Comparison of ENCODE assay signal across 13 cellular contexts in the genomic region with DNA sequence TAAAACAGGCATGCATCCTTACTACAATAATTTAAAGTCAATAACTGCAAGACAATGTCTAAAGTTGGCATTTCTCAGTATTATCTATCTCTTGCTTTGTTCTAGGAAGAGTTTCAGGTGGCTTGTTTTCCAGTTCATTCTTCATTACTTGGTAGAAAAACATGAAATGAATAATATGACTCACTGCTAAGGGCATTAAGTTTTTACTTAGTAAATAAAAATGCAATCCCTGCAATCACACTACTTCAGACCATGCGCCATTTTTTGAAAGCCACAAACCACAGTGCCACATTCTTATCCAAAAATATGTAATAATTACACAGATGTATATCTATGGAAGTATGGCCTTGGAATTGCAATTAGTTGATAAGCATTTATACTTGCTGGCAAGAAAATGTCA. TPM values are rescaled to one million over a fixed set of nuclear protein-coding genes. Genes with fewer than 3 reads are reported as not detected.
A peak's percentile ranks its signal among the peaks of the same experiment; 100 is the strongest.
DNase-seq lines count a peak whose midpoint lies in the region; ATAC-seq and TF ChIP-seq lines count a peak whose summit lies in the region.
"Had no signal": no experiment of that assay in that cellular context is flagged by ENCODE, and none has a peak within 500 bp of the region (broad histone marks: within the 10 kb centered on the region; RNA-seq: fewer than 3 reads in every experiment).

No MANE protein-coding gene starts in this region.

- H3K27me3 ChIP-seq in SK-N-SH (ENCODE audit: insufficient read depth) = no peaks in the 10 kb centered on the region
- no peaks in the 10 kb centered on the region for H3K27me3 ChIP-seq in smooth muscle cell (ENCODE audit: low read depth)
- H3K27me3 ChIP-seq: upper lobe of left lung had no signal

- H3K79me2 ChIP-seq in SK-N-SH (ENCODE audit: insufficient read depth) (peaks cover 99% of the 10 kb centered on the region), smooth muscle cell (ENCODE audit: low read depth) (peaks cover 94% of the 10 kb centered on the region)

- intact Hi-C loops in activated CD8-positive, alpha-beta T cell treated with anti-CD3 and anti-CD28 coated beads for 36 hours (cut with micrococcal nuclease) = no loop called here

- H3K36me3 ChIP-seq in SK-N-SH (replicated peaks in 1 of 2; ENCODE audit: control insufficient read depth in 1 of 2, insufficient read depth in 2 of 2, low read length in 1 of 2) (peaks cover 0 to under 1% of the 10 kb centered on the region in 2 experiments), smooth muscle cell (ENCODE audit: low read depth) (no peaks in the 10 kb centered on the region)
- H3K36me3 ChIP-seq: upper lobe of left lung had no signal

- peaks cover 100% of the 10 kb centered on the region for H4K20me1 ChIP-seq in SK-N-SH (ENCODE audit: insufficient read depth)
- peaks cover 100% of the 10 kb centered on the region for H4K20me1 ChIP-seq in smooth muscle cell (ENCODE audit: low read depth)

- no peak overlapping the region for H2AFZ ChIP-seq in SK-N-SH (ENCODE audit: low read depth)
- H2AFZ ChIP-seq in smooth muscle cell (ENCODE audit: low read depth) = no peak overlapping the region

- CTCF ChIA-PET in activated CD8-positive, alpha-beta T cell treated with anti-CD3 and anti-CD28 coated beads for 36 hours (lab: Charles Lee) = no interaction called here
- CTCF ChIA-PET in activated CD8-positive, alpha-beta T cell treated with anti-CD3 and anti-CD28 coated beads, Interleukin-2, amount 10 ng/mL, durations not matched to agents 7 days and 5 days (lab: Charles Lee) = no interaction called here
- CTCF ChIA-PET in SK-N-SH (lab: Yijun Ruan, JAX) = no interaction called here

- TF ChIP-seq CTCF in activated CD8-positive, alpha-beta T cell treated with anti-CD3 and anti-CD28 coated beads for 36 hours (IDR thresholded peaks at IDR 0.05) = no peak
- no peak for TF ChIP-seq CTCF in SK-N-SH (IDR thresholded peaks at IDR 0.05)
- TF ChIP-seq CTCF in smooth muscle cell (IDR thresholded peaks at IDR 0.05; ENCODE audit: borderline replicate concordance, insufficient read depth, poor library complexity, severe bottlenecking) = no peak

- H3K4me3 Mint-ChIP-seq in activated CD8-positive, alpha-beta T cell treated with anti-CD3 and anti-CD28 coated beads for 36 hours = no peak overlapping the region
- H3K4me3 Mint-ChIP-seq in activated CD8-positive, alpha-beta T cell treated with anti-CD3 and anti-CD28 coated beads, Interleukin-2, amount 10 ng/mL, durations not matched to agents 7 days and 5 days = no peak overlapping the region

- peak; percentile 60 for DNase-seq in activated CD8-positive, alpha-beta T cell treated with anti-CD3 and anti-CD28 coated beads for 36 hours
- no peak for DNase-seq in activated CD8-positive, alpha-beta T cell treated with anti-CD3 and anti-CD28 coated beads, Interleukin-2, amount 10 ng/mL, durations not matched to agents 7 days and 5 days
- no peak for DNase-seq in SK-N-SH
- DNase-seq in fibroblast of peridontal ligament (ENCODE audit: extremely low read depth) = peak; percentile 70
- no peak for DNase-seq in smooth muscle cell (lab: John Stamatoyannopoulos, UW; ENCODE audit: unreplicated experiment)
- no peak for DNase-seq in H4 (ENCODE audit: low spot score)
- DNase-seq: activated CD4-positive, alpha-beta T cell treated with anti-CD3 and anti-CD28 coated beads, Interleukin-2, amount 50 U/mL, for 1 hour; lower lobe of right lung; MV-4-11; NCI-H510A treated with DMSO at 0.1 percent for 48 hours; upper lobe of left lung had no signal

- peak overlapping the region in 1 of 2 experiments; percentile 30; a peak in 1 of 4 replicates for H3K27ac ChIP-seq in SK-N-SH (ENCODE audit: low read depth in 2 of 2, low read length in 1 of 2)
- H3K27ac ChIP-seq in smooth muscle cell (ENCODE audit: low read depth) = peak overlapping the region; percentile 73
- H3K27ac ChIP-seq: lower lobe of right lung, upper lobe of left lung had no signal

- 19% methylated on average over 1 of the region's 1 CpG for whole genome bisulfite sequencing in SK-N-SH (ENCODE audit: low lambda C conversion rate)
- 3% methylated on average over 1 of the region's 1 CpG for WGBS in smooth muscle cell (ENCODE audit: low lambda C conversion rate)

- H3K36me3 Mint-ChIP-seq in activated CD8-positive, alpha-beta T cell treated with anti-CD3 and anti-CD28 coated beads for 36 hours (ENCODE audit: low read depth) = peaks cover under 1% of the 10 kb centered on the region
- peaks cover 7% of the 10 kb centered on the region for H3K36me3 Mint-ChIP-seq in activated CD8-positive, alpha-beta T cell treated with anti-CD3 and anti-CD28 coated beads, Interleukin-2, amount 10 ng/mL, durations not matched to agents 7 days and 5 days (ENCODE audit: low read depth)

- H3K4me2 ChIP-seq in SK-N-SH (peak overlapping the region; percentile 28), smooth muscle cell (peak overlapping the region; percentile 68)

- no peaks in the 10 kb centered on the region for H3K9me3 ChIP-seq in SK-N-SH
- H3K9me3 ChIP-seq in smooth muscle cell (replicated peaks; ENCODE audit: low read depth) = no peaks in the 10 kb centered on the region
- H3K9me3 ChIP-seq: lower lobe of right lung, upper lobe of left lung had no signal

- H3K27ac Mint-ChIP-seq in activated CD8-positive, alpha-beta T cell treated with anti-CD3 and anti-CD28 coated beads for 36 hours = peak overlapping the region; percentile 21
- no peak overlapping the region for H3K27ac Mint-ChIP-seq in activated CD8-positive, alpha-beta T cell treated with anti-CD3 and anti-CD28 coated beads, Interleukin-2, amount 10 ng/mL, durations not matched to agents 7 days and 5 days

- no peak for TF ChIP-seq EP300 in SK-N-SH (IDR thresholded peaks at IDR 0.05; ENCODE audit: borderline replicate concordance in 1 of 2, low read depth in 1 of 2, low read length in 1 of 2)

- POLR2A ChIA-PET in activated CD8-positive, alpha-beta T cell treated with anti-CD3 and anti-CD28 coated beads for 36 hours (lab: Charles Lee) = no interaction called here
- POLR2A ChIA-PET in activated CD8-positive, alpha-beta T cell treated with anti-CD3 and anti-CD28 coated beads, Interleukin-2, amount 10 ng/mL, durations not matched to agents 7 days and 5 days (lab: Charles Lee) = interaction anchor here (0.6 kb wide), 1 partner anchor 144 kb away, joined by 3 read pairs; no protein-coding TSS in a partner anchor
- POLR2A ChIA-PET in SK-N-SH (lab: Yijun Ruan, JAX) = no interaction called here

- TF ChIP-seq RAD21 in SK-N-SH (IDR thresholded peaks at IDR 0.05; ENCODE audit: low read length) = no peak

- H3K4me1 Mint-ChIP-seq in activated CD8-positive, alpha-beta T cell treated with anti-CD3 and anti-CD28 coated beads for 36 hours (ENCODE audit: low read depth) = peaks cover 73% of the 10 kb centered on the region
- peaks cover 65% of the 10 kb centered on the region for H3K4me1 Mint-ChIP-seq in activated CD8-positive, alpha-beta T cell treated with anti-CD3 and anti-CD28 coated beads, Interleukin-2, amount 10 ng/mL, durations not matched to agents 7 days and 5 days (ENCODE audit: low read depth)

- peak; percentile 58 for ATAC-seq in activated CD8-positive, alpha-beta T cell treated with anti-CD3 and anti-CD28 coated beads for 36 hours
- no peak for ATAC-seq in activated CD8-positive, alpha-beta T cell treated with anti-CD3 and anti-CD28 coated beads, Interleukin-2, amount 10 ng/mL, durations not matched to agents 7 days and 5 days
- no peak for ATAC-seq in HG03097 (IDR thresholded peaks at IDR 0.05; ENCODE audit: low FRiP score, unreplicated experiment)
- no peak for ATAC-seq in GM21526 (IDR thresholded peaks at IDR 0.05; ENCODE audit: low FRiP score, unreplicated experiment)
- ATAC-seq: lower lobe of right lung had no signal

- H3K9ac ChIP-seq in SK-N-SH (no peak overlapping the region), smooth muscle cell (ENCODE audit: low read depth) (no peak overlapping the region)

- no peaks in the 10 kb centered on the region for H3K9me2 ChIP-seq in SK-N-SH

- H3F3A ChIP-seq in SK-N-SH (replicated peaks; ENCODE audit: insufficient read depth) (peaks cover 15% of the 10 kb centered on the region), smooth muscle cell (ENCODE audit: low read depth) (peaks cover 23% of the 10 kb centered on the region)

- no peaks in the 10 kb centered on the region for H3K9me3 Mint-ChIP-seq in activated CD8-positive, alpha-beta T cell treated with anti-CD3 and anti-CD28 coated beads for 36 hours
- no peaks in the 10 kb centered on the region for H3K9me3 Mint-ChIP-seq in activated CD8-positive, alpha-beta T cell treated with anti-CD3 and anti-CD28 coated beads, Interleukin-2, amount 10 ng/mL, durations not matched to agents 7 days and 5 days (ENCODE audit: insufficient read depth)

- H3K4me3 ChIP-seq in SK-N-SH (ENCODE audit: low read depth in 2 of 2, low read length in 1 of 2) (no peak overlapping the region), smooth muscle cell (no peak overlapping the region)
- H3K4me3 ChIP-seq: lower lobe of right lung, upper lobe of left lung had no signal

- H3K4me1 ChIP-seq in SK-N-SH (ENCODE audit: control insufficient read depth in 1 of 2, insufficient read depth in 2 of 2, low read depth in 1 of 2, low read length in 1 of 2) (peaks cover 33 to 40% of the 10 kb centered on the region in 2 experiments; a peak in 3 of 4 replicates), smooth muscle cell (ENCODE audit: low read depth) (peaks cover 25% of the 10 kb centered on the region)

- no peaks in the 10 kb centered on the region for H3K27me3 Mint-ChIP-seq in activated CD8-positive, alpha-beta T cell treated with anti-CD3 and anti-CD28 coated beads for 36 hours
- no peaks in the 10 kb centered on the region for H3K27me3 Mint-ChIP-seq in activated CD8-positive, alpha-beta T cell treated with anti-CD3 and anti-CD28 coated beads, Interleukin-2, amount 10 ng/mL, durations not matched to agents 7 days and 5 days (ENCODE audit: low read depth)

TF ChIP-seq in SK-N-SH, 30 proteins besides CTCF, POLR2A, EP300 and RAD21 (continues in another document):
- TF ChIP-seq JUND (IDR thresholded peaks at IDR 0.05) = peak; percentile 29; the same call in 1 of the 2 replicates

RNA-seq across cellular contexts. Expression of a gene that starts 55.4 kb away (rescaled TPM):
- 10 to 100 TPM; 27.9 to 33.5 TPM for total RNA-seq in activated CD8-positive, alpha-beta T cell treated with anti-CD3 and anti-CD28 coated beads for 36 hours
- total RNA-seq in activated CD8-positive, alpha-beta T cell treated with anti-CD3 and anti-CD28 coated beads, Interleukin-2, amount 10 ng/mL, durations not matched to agents 7 days and 5 days = 10 to 100 TPM; 51.8 to 55.8 TPM
- 4.1 and 5.7 TPM in 2 replicates for polyA plus RNA-seq in SK-N-SH (2012; rRNA removed)
- polyA plus RNA-seq in SK-N-SH (2012; cell fraction: cytosol; rRNA removed) = 3.1 and 3.6 TPM in 2 replicates
- 14.2 and 14.6 TPM in 2 replicates for polyA plus RNA-seq in SK-N-SH (2012; cell fraction: nucleus; rRNA removed)
- total RNA-seq in smooth muscle cell = 16.9 and 19.6 TPM in 2 replicates
- 14.3 and 24.9 TPM in 2 replicates for polyA plus RNA-seq in smooth muscle cell
- 6.6 and 15.8 TPM in 2 replicates for total RNA-seq in H4 (2014; rRNA removed; shearing (Covaris generic))

Comparison
In these comparisons a context has a peak if more than half of its experiments do, and no peak if none do; other contexts are left out.
1. DNase-seq: peak in activated CD8-positive, alpha-beta T cell treated with anti-CD3 and anti-CD28 coated beads for 36 hours (single experiment) and fibroblast of peridontal ligament (single experiment); none in activated CD8-positive, alpha-beta T cell treated with anti-CD3 and anti-CD28 coated beads, Interleukin-2, amount 10 ng/mL, durations not matched to agents 7 days and 5 days (single experiment), SK-N-SH (single experiment), smooth muscle cell (single experiment) and H4 (single experiment).